Comparison of ENCODE assay signal across 8 cellular contexts in genomic region chr2:44087037-44087713, GRCh38.
A peak's percentile ranks its signal among the peaks of the same experiment; 100 is the strongest.
DNase-seq lines count a peak whose midpoint lies in the region; ATAC-seq, FAIRE-seq and TF ChIP-seq lines count a peak whose summit lies in the region.

No MANE protein-coding gene starts in this region.

- H3K4me1 Mint-ChIP-seq in mesothelial cell of epicardium = peaks cover 6% of the 10 kb centered on the region

- peak; percentile 88 for TF ChIP-seq CTCF in mesothelial cell of epicardium (IDR thresholded peaks at IDR 0.05; ENCODE audit: unreplicated experiment)

- no peak overlapping the region for H3K27ac Mint-ChIP-seq in mesothelial cell of epicardium

- H3K4me1 ChIP-seq in HUES48 (ENCODE audit: control insufficient read depth, insufficient read depth, low read length) = peaks cover 32% of the 10 kb centered on the region
- peaks cover 2% of the 10 kb centered on the region for H3K4me1 ChIP-seq in NT2/D1 (ENCODE audit: insufficient read depth, insufficient read length)

- DNase-seq in CD1c-positive myeloid dendritic cell (ENCODE audit: extremely low spot score) (peak; percentile 94), NT2/D1 (ENCODE audit: low read depth, low spot score) (peak; percentile 68), mesothelial cell of epicardium (ENCODE audit: low spot score in 2 of 2, unreplicated experiment in 2 of 2) (peak; percentile 73 to 91)
- DNase-seq in activated CD8-positive, alpha-beta memory T cell treated with anti-CD3 and anti-CD28 coated beads, Interleukin-2, amount 50 U/mL, for 4 hours = peak; percentile 85
- DNase-seq in stimulated activated CD8-positive, alpha-beta memory T cell treated with anti-CD3 and anti-CD28 coated beads, Interleukin-15, amount 100 ng/mL, for 1 hour (ENCODE audit: low read depth) = peak; percentile 76

- H3K27me3 ChIP-seq in HUES48 (ENCODE audit: control insufficient read depth, insufficient read depth, low read length) (no peaks in the 10 kb centered on the region), NT2/D1 (ENCODE audit: insufficient read depth, insufficient read length) (no peaks in the 10 kb centered on the region)

- H3K4me3 ChIP-seq in HUES48 (ENCODE audit: low read depth, low read length) (peak overlapping the region; percentile 42), NT2/D1 (ENCODE audit: insufficient read length, low read depth) (no peak overlapping the region)

- peak; percentile 55 for FAIRE-seq in endometrium (lab: Jason Lieb, UNC)

- peak overlapping the region; percentile 70 for H3K4me3 Mint-ChIP-seq in mesothelial cell of epicardium

- H3K9me3 Mint-ChIP-seq in mesothelial cell of epicardium = no peaks in the 10 kb centered on the region

- H3K9ac ChIP-seq in HUES48 (ENCODE audit: low read depth, low read length) (peak overlapping the region; percentile 49), NT2/D1 (ENCODE audit: insufficient read length, low read depth) (peak overlapping the region; percentile 42)

- ATAC-seq in GM19452 (IDR thresholded peaks at IDR 0.05; ENCODE audit: unreplicated experiment) = peak; percentile 69

- no peaks in the 10 kb centered on the region for H3K36me3 Mint-ChIP-seq in mesothelial cell of epicardium

- H3K27me3 Mint-ChIP-seq in mesothelial cell of epicardium (ENCODE audit: low read depth) = no peaks in the 10 kb centered on the region

- H3K27ac ChIP-seq in HUES48 (ENCODE audit: low read depth, low read length) = peak overlapping the region; percentile 66

- H3K9me3 ChIP-seq in HUES48 (ENCODE audit: control insufficient read depth, insufficient read depth, low read length) (no peaks in the 10 kb centered on the region), NT2/D1 (ENCODE audit: insufficient read depth, low read length) (no peaks in the 10 kb centered on the region)

- H3K36me3 ChIP-seq in HUES48 (ENCODE audit: control insufficient read depth, insufficient read depth, low read length) (no peaks in the 10 kb centered on the region), NT2/D1 (ENCODE audit: insufficient read depth, insufficient read length, low read length) (no peaks in the 10 kb centered on the region)
